10 cellular contexts compared by ENCODE assay signal in genomic region chr16:57141822-57142631, GRCh38. TPM values are rescaled to one million over a fixed set of nuclear protein-coding genes. Genes with fewer than 3 reads are reported as not detected.
DNase-seq lines count a peak whose midpoint lies in the region; ATAC-seq and FAIRE-seq lines count a peak whose summit lies in the region.
"Had no signal": no experiment of that assay in that cellular context is flagged by ENCODE, and none has a peak within 500 bp of the region (broad histone marks: within the 10 kb centered on the region; RNA-seq: fewer than 3 reads in every experiment).

No MANE protein-coding gene starts in this region.

- peak overlapping the region; percentile 54 for H3K4me3 Mint-ChIP-seq in activated CD4-positive, alpha-beta T cell treated with anti-CD3 and anti-CD28 coated beads, Interleukin-2, amount 10 ng/mL, durations not matched to agents 24 days and 14 days

- H3K9me3 Mint-ChIP-seq in activated CD4-positive, alpha-beta T cell treated with anti-CD3 and anti-CD28 coated beads, Interleukin-2, amount 10 ng/mL, durations not matched to agents 24 days and 14 days = no peaks in the 10 kb centered on the region

- peaks cover 99 to 100% (median 100%) of the 10 kb centered on the region in 10 experiments for H3K4me1 ChIP-seq in BLaER1 treated with 17β-estradiol and CSF1 and Interleukin-3, amounts not matched to agents 10 nM and 100 nM

- H3K9ac ChIP-seq in BLaER1 treated with 17β-estradiol and CSF1 and Interleukin-3, amounts not matched to agents 10 nM and 100 nM = peak overlapping the region in 9 of 11 experiments; percentile 43 to 72 (median 62); a peak in 17 of 22 replicates

- peak overlapping the region in 3 of 10 experiments; percentile 13 to 25 (median 22); a peak in 4 of 20 replicates for H3K4me3 ChIP-seq in BLaER1 treated with 17β-estradiol and CSF1 and Interleukin-3, amounts not matched to agents 10 nM and 100 nM

- H3K27me3 ChIP-seq in BLaER1 treated with 17β-estradiol and CSF1 and Interleukin-3, amounts not matched to agents 10 nM and 100 nM = no peaks in the 10 kb centered on the region

- peak; percentile 75 for DNase-seq in activated CD4-positive, alpha-beta T cell treated with anti-CD3 and anti-CD28 coated beads, Interleukin-2, amount 10 ng/mL, durations not matched to agents 24 days and 14 days
- DNase-seq in left kidney (ENCODE audit: low read depth, low spot score) (peak; percentile 45), SHP77 treated with DMSO at 0.1 percent for 48 hours (lab: John Stamatoyannopoulos, UW) (no peak), RCC 7860 (ENCODE audit: low spot score) (no peak), activated gamma-delta T cell treated with Interleukin-2 at 50 U/mL for 16 hours (no peak), HuH-7 (ENCODE audit: low spot score) (no peak)
- DNase-seq: amniotic stem cell, NCI-H1930 had no signal

- peak overlapping the region; percentile 86 to 98 (median 93) for H3K4me2 ChIP-seq in BLaER1 treated with 17β-estradiol and CSF1 and Interleukin-3, amounts not matched to agents 10 nM and 100 nM

- H3K9me3 ChIP-seq in BLaER1 treated with 17β-estradiol and CSF1 and Interleukin-3, amounts not matched to agents 10 nM and 100 nM (replicated peaks in 1 of 11) = no peaks in the 10 kb centered on the region

- H4K20me1 ChIP-seq in BLaER1 treated with 17β-estradiol and CSF1 and Interleukin-3, amounts not matched to agents 10 nM and 100 nM = no peaks in the 10 kb centered on the region; a peak in 1 of 22 replicates

- intact Hi-C loops in activated CD4-positive, alpha-beta T cell treated with anti-CD3 and anti-CD28 coated beads, Interleukin-2, amount 10 ng/mL, durations not matched to agents 24 days and 14 days (cut with micrococcal nuclease) = no loop called here

- H3K27ac ChIP-seq in BLaER1 treated with 17β-estradiol and CSF1 and Interleukin-3, amounts not matched to agents 10 nM and 100 nM = peak overlapping the region in 10 of 11 experiments; percentile 49 to 86 (median 80); a peak in 20 of 22 replicates

- peak; percentile 67 for ATAC-seq in GM21723 (IDR thresholded peaks at IDR 0.05; ENCODE audit: unreplicated experiment)

- no peaks in the 10 kb centered on the region for H3K27me3 Mint-ChIP-seq in activated CD4-positive, alpha-beta T cell treated with anti-CD3 and anti-CD28 coated beads, Interleukin-2, amount 10 ng/mL, durations not matched to agents 24 days and 14 days

- H3K4me1 Mint-ChIP-seq in activated CD4-positive, alpha-beta T cell treated with anti-CD3 and anti-CD28 coated beads, Interleukin-2, amount 10 ng/mL, durations not matched to agents 24 days and 14 days = peaks cover 21% of the 10 kb centered on the region

- FAIRE-seq in RCC 7860 (lab: Jason Lieb, UNC) = no peak

- H3K36me3 Mint-ChIP-seq in activated CD4-positive, alpha-beta T cell treated with anti-CD3 and anti-CD28 coated beads, Interleukin-2, amount 10 ng/mL, durations not matched to agents 24 days and 14 days (ENCODE audit: low read depth) = peaks cover 3% of the 10 kb centered on the region

- H3K36me3 ChIP-seq in BLaER1 treated with 17β-estradiol and CSF1 and Interleukin-3, amounts not matched to agents 10 nM and 100 nM = peaks cover 0 to 19% (median 3%) of the 10 kb centered on the region in 11 experiments; a peak in 6 of 22 replicates

- peak overlapping the region; percentile 92 for H3K27ac Mint-ChIP-seq in activated CD4-positive, alpha-beta T cell treated with anti-CD3 and anti-CD28 coated beads, Interleukin-2, amount 10 ng/mL, durations not matched to agents 24 days and 14 days

RNA-seq across cellular contexts. Expression of gene PSME3IP1, which starts 43.8 kb away (rescaled TPM):
- 126 and 130 TPM in 2 replicates for total RNA-seq in activated CD4-positive, alpha-beta T cell treated with anti-CD3 and anti-CD28 coated beads, Interleukin-2, amount 10 ng/mL, durations not matched to agents 24 days and 14 days

RNA-seq across cellular contexts. Expression of gene RSPRY1, which starts 44.1 kb away (rescaled TPM):
- 33.0 and 36.6 TPM in 2 replicates for total RNA-seq in activated CD4-positive, alpha-beta T cell treated with anti-CD3 and anti-CD28 coated beads, Interleukin-2, amount 10 ng/mL, durations not matched to agents 24 days and 14 days

RNA-seq across cellular contexts. Expression of gene CPNE2, which starts 49.6 kb away (rescaled TPM):
- 6.3 and 6.4 TPM in 2 replicates for total RNA-seq in activated CD4-positive, alpha-beta T cell treated with anti-CD3 and anti-CD28 coated beads, Interleukin-2, amount 10 ng/mL, durations not matched to agents 24 days and 14 days

Comparison
In these comparisons a context has a peak if more than half of its experiments do, and no peak if none do; other contexts are left out.
1. DNase-seq: peak in activated CD4-positive, alpha-beta T cell treated with anti-CD3 and anti-CD28 coated beads, Interleukin-2, amount 10 ng/mL, durations not matched to agents 24 days and 14 days (single experiment) and left kidney (single experiment); none in SHP77 treated with DMSO at 0.1 percent for 48 hours (single experiment), RCC 7860 (single experiment), activated gamma-delta T cell treated with Interleukin-2 at 50 U/mL for 16 hours (single experiment) and HuH-7 (single experiment).